9 cellular contexts compared by ENCODE assay signal in the genomic region with DNA sequence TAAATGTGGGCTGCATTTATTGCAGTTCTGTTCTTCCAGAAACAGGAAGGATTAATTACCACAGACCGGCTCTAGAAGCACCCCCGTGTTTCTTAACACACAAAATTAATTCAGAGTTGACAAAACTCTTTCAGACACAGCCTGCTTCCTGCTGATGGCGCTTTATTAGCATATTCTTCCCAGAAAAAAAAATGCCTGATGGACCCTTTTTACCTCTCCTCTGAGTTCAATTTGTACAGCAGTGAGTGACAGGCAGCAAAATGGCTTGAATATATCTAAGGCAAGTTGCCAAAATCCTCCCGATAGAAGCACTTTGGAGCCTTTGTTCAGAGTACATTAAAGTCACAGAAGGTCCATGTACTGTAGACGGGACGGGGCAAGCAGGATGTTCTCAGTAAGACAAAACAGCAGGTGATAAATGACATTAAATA.
A peak's percentile ranks its signal among the peaks of the same experiment; 100 is the strongest.
DNase-seq lines count a peak whose midpoint lies in the region; ATAC-seq and TF ChIP-seq lines count a peak whose summit lies in the region.
"Had no signal": no experiment of that assay in that cellular context is flagged by ENCODE, and none has a peak within 500 bp of the region (broad histone marks: within the 10 kb centered on the region; RNA-seq: fewer than 3 reads in every experiment).

No MANE protein-coding gene starts in this region.

- CTCF ChIA-PET in SK-N-SH (lab: Yijun Ruan, JAX) = no interaction called here

- H3F3A ChIP-seq in SK-N-SH (replicated peaks; ENCODE audit: insufficient read depth) (no peaks in the 10 kb centered on the region), MM.1S (ENCODE audit: insufficient read depth, low read length) (no peaks in the 10 kb centered on the region)

- H3K9me3 ChIP-seq in SK-N-SH = no peaks in the 10 kb centered on the region
- H3K9me3 ChIP-seq in MM.1S (replicated peaks; ENCODE audit: insufficient read depth, low read length) = no peaks in the 10 kb centered on the region

- 10% methylated on average over 6 of the region's 6 CpGs for WGBS in SK-N-SH (ENCODE audit: low lambda C conversion rate)

- H3K27ac ChIP-seq in SK-N-SH (ENCODE audit: low read depth in 2 of 2, low read length in 1 of 2) (peak overlapping the region in 1 of 2 experiments; percentile 50; a peak in 2 of 4 replicates), MM.1S (ENCODE audit: low read length) (no peak overlapping the region)

- no peak for TF ChIP-seq EP300 in SK-N-SH (IDR thresholded peaks at IDR 0.05; ENCODE audit: borderline replicate concordance in 1 of 2, low read depth in 1 of 2, low read length in 1 of 2)

- 0 out of 2 replicates have a peak, but pooled peaks have one; percentile 12 for TF ChIP-seq RAD21 in SK-N-SH (IDR thresholded peaks at IDR 0.05; ENCODE audit: low read length)

- H3K4me3 ChIP-seq in SK-N-SH (ENCODE audit: low read depth in 2 of 2, low read length in 1 of 2) (no peak overlapping the region; a peak in 1 of 4 replicates), MM.1S (ENCODE audit: low read length) (no peak overlapping the region)

- H3K79me2 ChIP-seq in SK-N-SH (ENCODE audit: insufficient read depth) = no peaks in the 10 kb centered on the region
- H3K79me2 ChIP-seq in MM.1S (ENCODE audit: low read length) = no peaks in the 10 kb centered on the region

- peaks cover 0 to 5% of the 10 kb centered on the region in 2 experiments; a peak in 1 of 4 replicates for H3K4me1 ChIP-seq in SK-N-SH (ENCODE audit: control insufficient read depth in 1 of 2, insufficient read depth in 2 of 2, low read depth in 1 of 2, low read length in 1 of 2)
- no peaks in the 10 kb centered on the region for H3K4me1 ChIP-seq in MM.1S (ENCODE audit: low read length)

- H3K27me3 ChIP-seq in SK-N-SH (ENCODE audit: insufficient read depth) (no peaks in the 10 kb centered on the region), MM.1S (replicated peaks; ENCODE audit: insufficient read depth, low read length) (no peaks in the 10 kb centered on the region)

- H3K36me3 ChIP-seq in SK-N-SH (replicated peaks in 1 of 2; ENCODE audit: control insufficient read depth in 1 of 2, insufficient read depth in 2 of 2, low read length in 1 of 2) (no peaks in the 10 kb centered on the region), MM.1S (replicated peaks; ENCODE audit: insufficient read depth, low read length) (no peaks in the 10 kb centered on the region)

- H3K9me2 ChIP-seq in SK-N-SH (no peaks in the 10 kb centered on the region; the same call in 1 of the 2 replicates), MM.1S (replicated peaks; ENCODE audit: insufficient read depth, low read length) (no peaks in the 10 kb centered on the region)

- no peaks in the 10 kb centered on the region for H4K20me1 ChIP-seq in SK-N-SH (ENCODE audit: insufficient read depth)
- no peaks in the 10 kb centered on the region for H4K20me1 ChIP-seq in MM.1S (ENCODE audit: insufficient read depth, low read length)

- TF ChIP-seq CTCF in SK-N-SH (IDR thresholded peaks at IDR 0.05) (no peak), MM.1S (IDR thresholded peaks at IDR 0.05; ENCODE audit: low read length) (no peak)

- ATAC-seq in GM19452 (IDR thresholded peaks at IDR 0.05; ENCODE audit: unreplicated experiment) = no peak
- ATAC-seq in HG02759 (IDR thresholded peaks at IDR 0.05; ENCODE audit: unreplicated experiment) = no peak
- no peak for ATAC-seq in HG03378 (IDR thresholded peaks at IDR 0.05; ENCODE audit: unreplicated experiment)

- POLR2A ChIA-PET in SK-N-SH (lab: Yijun Ruan, JAX) = no interaction called here

- H3K9ac ChIP-seq in SK-N-SH (no peak overlapping the region), MM.1S (ENCODE audit: low read length) (no peak overlapping the region)

- H2AFZ ChIP-seq in SK-N-SH (ENCODE audit: low read depth) (no peak overlapping the region), MM.1S (ENCODE audit: low read length) (no peak overlapping the region)

- DNase-seq in CMK (ENCODE audit: low read depth) (peak; percentile 72), NCI-H1105 treated with DMSO at 0.1 percent for 48 hours (lab: John Stamatoyannopoulos, UW) (peak; percentile 98), SK-N-SH (peak; percentile 6), iris pigment epithelial cell (ENCODE audit: low read depth) (peak; percentile 16), MM.1S (no peak)
- DNase-seq: activated CD4-positive, alpha-beta T cell treated with anti-CD3 and anti-CD28 coated beads, Interleukin-2, amount 10 ng/mL, durations not matched to agents 7 days and 5 days had no signal

- no peak overlapping the region for H3K4me2 ChIP-seq in SK-N-SH
- H3K4me2 ChIP-seq in MM.1S (ENCODE audit: low read depth, low read length) = no peak overlapping the region

TF ChIP-seq in SK-N-SH, 30 proteins besides CTCF, POLR2A, EP300 and RAD21:
- TF ChIP-seq, protein P1, sequence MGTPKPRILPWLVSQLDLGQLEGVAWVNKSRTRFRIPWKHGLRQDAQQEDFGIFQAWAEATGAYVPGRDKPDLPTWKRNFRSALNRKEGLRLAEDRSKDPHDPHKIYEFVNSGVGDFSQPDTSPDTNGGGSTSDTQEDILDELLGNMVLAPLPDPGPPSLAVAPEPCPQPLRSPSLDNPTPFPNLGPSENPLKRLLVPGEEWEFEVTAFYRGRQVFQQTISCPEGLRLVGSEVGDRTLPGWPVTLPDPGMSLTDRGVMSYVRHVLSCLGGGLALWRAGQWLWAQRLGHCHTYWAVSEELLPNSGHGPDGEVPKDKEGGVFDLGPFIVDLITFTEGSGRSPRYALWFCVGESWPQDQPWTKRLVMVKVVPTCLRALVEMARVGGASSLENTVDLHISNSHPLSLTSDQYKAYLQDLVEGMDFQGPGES (IDR thresholded peaks at IDR 0.05; ENCODE audit: low read depth, low read length) = no peak
- TF ChIP-seq, protein P2, sequence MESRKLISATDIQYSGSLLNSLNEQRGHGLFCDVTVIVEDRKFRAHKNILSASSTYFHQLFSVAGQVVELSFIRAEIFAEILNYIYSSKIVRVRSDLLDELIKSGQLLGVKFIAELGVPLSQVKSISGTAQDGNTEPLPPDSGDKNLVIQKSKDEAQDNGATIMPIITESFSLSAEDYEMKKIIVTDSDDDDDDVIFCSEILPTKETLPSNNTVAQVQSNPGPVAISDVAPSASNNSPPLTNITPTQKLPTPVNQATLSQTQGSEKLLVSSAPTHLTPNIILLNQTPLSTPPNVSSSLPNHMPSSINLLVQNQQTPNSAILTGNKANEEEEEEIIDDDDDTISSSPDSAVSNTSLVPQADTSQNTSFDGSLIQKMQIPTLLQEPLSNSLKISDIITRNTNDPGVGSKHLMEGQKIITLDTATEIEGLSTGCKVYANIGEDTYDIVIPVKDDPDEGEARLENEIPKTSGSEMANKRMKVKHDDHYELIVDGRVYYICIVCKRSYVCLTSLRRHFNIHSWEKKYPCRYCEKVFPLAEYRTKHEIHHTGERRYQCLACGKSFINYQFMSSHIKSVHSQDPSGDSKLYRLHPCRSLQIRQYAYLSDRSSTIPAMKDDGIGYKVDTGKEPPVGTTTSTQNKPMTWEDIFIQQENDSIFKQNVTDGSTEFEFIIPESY (IDR thresholded peaks at IDR 0.05; ENCODE audit: borderline replicate concordance, low read depth) = no peak
- no peak for TF ChIP-seq MEF2A (IDR thresholded peaks at IDR 0.05; ENCODE audit: borderline replicate concordance, low read depth)
- TF ChIP-seq JUND (IDR thresholded peaks at IDR 0.05) = no peak
- no peak for TF ChIP-seq YY1 (IDR thresholded peaks at IDR 0.05; ENCODE audit: low read depth)
- TF ChIP-seq MXI1 (IDR thresholded peaks at IDR 0.05; ENCODE audit: low read depth, low read length) = no peak
- TF ChIP-seq, protein P3, sequence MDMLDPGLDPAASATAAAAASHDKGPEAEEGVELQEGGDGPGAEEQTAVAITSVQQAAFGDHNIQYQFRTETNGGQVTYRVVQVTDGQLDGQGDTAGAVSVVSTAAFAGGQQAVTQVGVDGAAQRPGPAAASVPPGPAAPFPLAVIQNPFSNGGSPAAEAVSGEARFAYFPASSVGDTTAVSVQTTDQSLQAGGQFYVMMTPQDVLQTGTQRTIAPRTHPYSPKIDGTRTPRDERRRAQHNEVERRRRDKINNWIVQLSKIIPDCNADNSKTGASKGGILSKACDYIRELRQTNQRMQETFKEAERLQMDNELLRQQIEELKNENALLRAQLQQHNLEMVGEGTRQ (IDR thresholded peaks at IDR 0.05; ENCODE audit: borderline replicate concordance, low read depth, low read length) = no peak
- TF ChIP-seq, protein P4, sequence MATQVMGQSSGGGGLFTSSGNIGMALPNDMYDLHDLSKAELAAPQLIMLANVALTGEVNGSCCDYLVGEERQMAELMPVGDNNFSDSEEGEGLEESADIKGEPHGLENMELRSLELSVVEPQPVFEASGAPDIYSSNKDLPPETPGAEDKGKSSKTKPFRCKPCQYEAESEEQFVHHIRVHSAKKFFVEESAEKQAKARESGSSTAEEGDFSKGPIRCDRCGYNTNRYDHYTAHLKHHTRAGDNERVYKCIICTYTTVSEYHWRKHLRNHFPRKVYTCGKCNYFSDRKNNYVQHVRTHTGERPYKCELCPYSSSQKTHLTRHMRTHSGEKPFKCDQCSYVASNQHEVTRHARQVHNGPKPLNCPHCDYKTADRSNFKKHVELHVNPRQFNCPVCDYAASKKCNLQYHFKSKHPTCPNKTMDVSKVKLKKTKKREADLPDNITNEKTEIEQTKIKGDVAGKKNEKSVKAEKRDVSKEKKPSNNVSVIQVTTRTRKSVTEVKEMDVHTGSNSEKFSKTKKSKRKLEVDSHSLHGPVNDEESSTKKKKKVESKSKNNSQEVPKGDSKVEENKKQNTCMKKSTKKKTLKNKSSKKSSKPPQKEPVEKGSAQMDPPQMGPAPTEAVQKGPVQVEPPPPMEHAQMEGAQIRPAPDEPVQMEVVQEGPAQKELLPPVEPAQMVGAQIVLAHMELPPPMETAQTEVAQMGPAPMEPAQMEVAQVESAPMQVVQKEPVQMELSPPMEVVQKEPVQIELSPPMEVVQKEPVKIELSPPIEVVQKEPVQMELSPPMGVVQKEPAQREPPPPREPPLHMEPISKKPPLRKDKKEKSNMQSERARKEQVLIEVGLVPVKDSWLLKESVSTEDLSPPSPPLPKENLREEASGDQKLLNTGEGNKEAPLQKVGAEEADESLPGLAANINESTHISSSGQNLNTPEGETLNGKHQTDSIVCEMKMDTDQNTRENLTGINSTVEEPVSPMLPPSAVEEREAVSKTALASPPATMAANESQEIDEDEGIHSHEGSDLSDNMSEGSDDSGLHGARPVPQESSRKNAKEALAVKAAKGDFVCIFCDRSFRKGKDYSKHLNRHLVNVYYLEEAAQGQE (IDR thresholded peaks at IDR 0.05; ENCODE audit: low read depth, low read length) = no peak
- TF ChIP-seq SMC3 (IDR thresholded peaks at IDR 0.05; ENCODE audit: low read depth, low read length) = no peak
TF ChIP-seq in SK-N-SH: peak in this region for 0.
